Comparison of ENCODE assay signal across 12 cellular contexts in the genomic region with DNA sequence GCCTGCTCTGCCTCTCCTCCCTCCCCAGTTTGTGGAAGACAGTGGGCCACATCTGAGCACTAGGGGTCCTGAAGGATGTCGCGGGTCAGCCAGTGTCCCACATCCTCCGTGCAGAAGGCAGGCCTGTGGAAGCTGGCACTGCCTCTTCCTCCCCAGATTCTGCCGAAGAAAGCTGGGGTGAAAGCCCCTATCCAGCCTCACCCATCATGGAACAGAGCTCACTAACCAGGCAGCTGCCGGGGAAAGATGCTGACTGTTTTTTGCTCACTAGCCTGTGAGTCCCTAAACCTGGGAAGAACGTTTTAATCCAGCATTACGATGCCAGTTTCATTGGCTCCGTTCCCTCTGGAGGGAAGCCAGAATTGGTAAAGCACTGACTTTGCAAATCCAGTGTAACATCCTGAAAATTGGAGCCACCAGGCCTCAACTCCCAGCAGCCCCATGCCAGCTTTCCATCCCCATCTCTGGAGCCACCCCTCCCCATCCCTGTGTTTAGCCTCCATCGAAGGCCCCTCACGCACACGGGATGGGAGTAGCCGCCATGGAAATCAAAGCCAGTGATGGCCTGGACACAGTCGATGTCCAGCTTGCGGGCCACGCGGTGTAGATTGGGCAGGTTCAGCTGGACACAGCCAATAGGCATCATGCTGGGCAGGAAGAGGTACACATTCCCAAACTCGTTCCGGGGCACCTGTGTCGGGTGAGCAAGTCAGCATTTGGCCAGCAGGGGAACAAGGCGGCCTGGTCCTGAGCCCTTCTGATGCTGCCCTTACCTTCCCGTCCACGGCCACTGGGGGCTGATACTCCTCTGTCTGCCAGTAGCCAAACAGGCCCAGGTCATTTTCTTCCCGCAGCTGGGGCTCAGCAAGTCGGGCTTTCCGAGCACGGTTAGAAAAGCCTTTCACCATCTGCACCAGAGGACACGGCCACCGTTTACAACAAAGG. TPM values are rescaled to one million over a fixed set of nuclear protein-coding genes. Genes with fewer than 3 reads are reported as not detected.
A peak's percentile ranks its signal among the peaks of the same experiment; 100 is the strongest.
DNase-seq lines count a peak whose midpoint lies in the region; ATAC-seq and TF ChIP-seq lines count a peak whose summit lies in the region.
"Had no signal": no experiment of that assay in that cellular context is flagged by ENCODE, and none has a peak within 500 bp of the region (broad histone marks: within the 10 kb centered on the region; RNA-seq: fewer than 3 reads in every experiment).

No MANE protein-coding gene starts in this region.

- H2BK12ac ChIP-seq in H9 (ENCODE audit: insufficient read length, low read depth, low read length) (no peak overlapping the region), mesenchymal stem cell (ENCODE audit: low read length in 2 of 2) (no peak overlapping the region)

- peak overlapping the region in 1 of 2 experiments; percentile 16; a peak in 1 of 5 replicates for H3K4me3 Mint-ChIP-seq in H9
- no peak overlapping the region for H3K4me3 Mint-ChIP-seq in MCF 10A (ENCODE audit: unreplicated experiment)

- no peak overlapping the region for H3K9ac ChIP-seq in H9 (ENCODE audit: extremely low read depth, insufficient read length, low read length)
- H3K9ac ChIP-seq in mesenchymal stem cell (ENCODE audit: low read length), result no peak overlapping the region
- H3K9ac ChIP-seq: KMS-11 had no signal

- intact Hi-C loops in MCF 10A (cut with micrococcal nuclease), result no loop called here

- H2BK120ac ChIP-seq in H9 (ENCODE audit: low read depth, low read length, poor library complexity, severe bottlenecking) (no peak overlapping the region), mesenchymal stem cell (ENCODE audit: low read depth, low read length) (no peak overlapping the region)

- POLR2A ChIA-PET in MCF 10A (lab: Yijun Ruan, JAX), result interaction anchor here (1.5 to 6.8 kb wide), 4 partner anchors 22 to 30 kb away, joined by 3 to 33 read pairs (median 8); a partner anchor contains a TSS

- H3K4me3 ChIP-seq in BE2C (ENCODE audit: low read depth, low read length), result no peak overlapping the region
- H3K4me3 ChIP-seq in mesenchymal stem cell (ENCODE audit: insufficient read depth in 1 of 2, low read depth in 1 of 2, low read length in 2 of 2), result no peak overlapping the region
- H3K4me3 ChIP-seq: heart left ventricle, uterus had no signal

- TF ChIP-seq CTCF in BE2C (IDR thresholded peaks at IDR 0.05; ENCODE audit: low read depth, low read length), result peak; percentile 43
- peak; percentile 68 for TF ChIP-seq CTCF in H9 (conservative IDR thresholded peaks at IDR 0.05)
- no peak for TF ChIP-seq CTCF in MCF 10A (IDR thresholded peaks at IDR 0.05; ENCODE audit: unreplicated experiment)

- H3K4me1 Mint-ChIP-seq in H9 (peaks cover 10 to 24% of the 10 kb centered on the region in 2 experiments), MCF 10A (ENCODE audit: insufficient read depth, unreplicated experiment) (peaks cover 20% of the 10 kb centered on the region)

- H3K79me2 ChIP-seq in H9 (ENCODE audit: insufficient read depth, low read length), result no peaks in the 10 kb centered on the region

- H2AFZ ChIP-seq in H9 (ENCODE audit: low read length), result no peak overlapping the region
- H2AFZ ChIP-seq in mesenchymal stem cell (ENCODE audit: low read depth, low read length), result no peak overlapping the region

- H4K5ac ChIP-seq in H9 (ENCODE audit: insufficient read length, low read depth, low read length), result no peak overlapping the region

- H3K27me3 Mint-ChIP-seq in H9 (ENCODE audit: low read depth) (no peaks in the 10 kb centered on the region), MCF 10A (ENCODE audit: insufficient read depth, unreplicated experiment) (no peaks in the 10 kb centered on the region)

- no peaks in the 10 kb centered on the region for H3K27me3 ChIP-seq in BE2C
- H3K27me3 ChIP-seq in H9 (ENCODE audit: insufficient read depth, low read length), result no peaks in the 10 kb centered on the region
- no peaks in the 10 kb centered on the region for H3K27me3 ChIP-seq in mesenchymal stem cell (ENCODE audit: control insufficient read depth in 1 of 2, insufficient read depth in 1 of 2, low read length in 2 of 2)
- H3K27me3 ChIP-seq: heart left ventricle, uterus had no signal

- H3K36me3 ChIP-seq in BE2C (no peaks in the 10 kb centered on the region), mesenchymal stem cell (ENCODE audit: control insufficient read depth in 1 of 2, insufficient read depth in 2 of 2, low read depth in 1 of 2, low read length in 2 of 2) (peaks cover 68 to 74% of the 10 kb centered on the region in 2 experiments)
- H3K36me3 ChIP-seq: uterus had no signal

- H3K27ac ChIP-seq in H9 (ENCODE audit: insufficient read length, low read depth, low read length), result peak overlapping the region; percentile 47
- H3K27ac ChIP-seq in mesenchymal stem cell (ENCODE audit: low read length, poor library complexity, severe bottlenecking), result no peak overlapping the region
- H3K27ac ChIP-seq: KMS-11, uterus had no signal

- no peak overlapping the region for H2BK15ac ChIP-seq in H9 (ENCODE audit: low read depth, low read length)
- no peak overlapping the region for H2BK15ac ChIP-seq in mesenchymal stem cell (ENCODE audit: low read depth, poor library complexity, severe bottlenecking)

- H3K23ac ChIP-seq in H9 (ENCODE audit: insufficient read length, low read depth, low read length), result no peak overlapping the region
- no peak overlapping the region for H3K23ac ChIP-seq in mesenchymal stem cell (ENCODE audit: low read length in 2 of 2)

- H3K14ac ChIP-seq in H9 (ENCODE audit: insufficient read depth, low read length) (peak overlapping the region; percentile 20; the same call in 1 of the 2 replicates), mesenchymal stem cell (ENCODE audit: low read length in 2 of 2) (no peak overlapping the region)

- no peak overlapping the region for H3K56ac ChIP-seq in H9 (ENCODE audit: insufficient read length, low read depth, low read length)

- H2AK5ac ChIP-seq in H9 (ENCODE audit: insufficient read length, low read length), result no peak overlapping the region
- no peak overlapping the region for H2AK5ac ChIP-seq in mesenchymal stem cell (ENCODE audit: low read length, severe bottlenecking)

- H3K36me3 Mint-ChIP-seq in H9 (ENCODE audit: insufficient read depth in 1 of 3, low read depth in 3 of 3) (peaks cover 10 to 56% (median 38%) of the 10 kb centered on the region in 3 experiments), MCF 10A (ENCODE audit: insufficient read depth, unreplicated experiment) (peaks cover 73% of the 10 kb centered on the region)

- H3K27ac Mint-ChIP-seq in H9 (peak overlapping the region in 2 of 3 experiments; percentile 80 to 85; a peak in 4 of 7 replicates), MCF 10A (ENCODE audit: low read depth, unreplicated experiment) (peak overlapping the region; percentile 99)

- H3K9me3 Mint-ChIP-seq in H9 (no peaks in the 10 kb centered on the region; a peak in 1 of 5 replicates), MCF 10A (ENCODE audit: unreplicated experiment) (no peaks in the 10 kb centered on the region)

- no CpG with 5 or more reads among the region's 28 CpGs for WGBS in H9 (ENCODE audit: extremely low coverage, insufficient read length, low lambda C conversion rate)
- 87% methylated on average over 28 of the region's 28 CpGs for WGBS in mesenchymal stem cell

- H3K4me2 ChIP-seq in H9 (ENCODE audit: insufficient read depth, insufficient read length, low read length) (no peak overlapping the region), mesenchymal stem cell (ENCODE audit: low read length, poor library complexity, severe bottlenecking) (no peak overlapping the region)
- H3K4me2 ChIP-seq: KMS-11 had no signal

- H2BK20ac ChIP-seq in H9 (ENCODE audit: low read depth, low read length, poor library complexity, severe bottlenecking), result no peak overlapping the region

- H3K9me3 ChIP-seq in BE2C (no peaks in the 10 kb centered on the region), H9 (ENCODE audit: control insufficient read depth, low read depth, low read length) (no peaks in the 10 kb centered on the region), mesenchymal stem cell (ENCODE audit: control insufficient read depth, low read length) (no peaks in the 10 kb centered on the region)
- H3K9me3 ChIP-seq: heart left ventricle, uterus had no signal

- no peaks in the 10 kb centered on the region for H4K20me1 ChIP-seq in H9 (ENCODE audit: control insufficient read depth, insufficient read depth, insufficient read length)

- BruUV-seq in MCF 10A (replicated peaks; lab: Mats Ljungman, UMichigan), result no TSS peak

- H3K4me1 ChIP-seq in BE2C (no peaks in the 10 kb centered on the region), H9 (ENCODE audit: insufficient read depth, low read length) (peaks cover 6% of the 10 kb centered on the region; the same call in 1 of the 2 replicates), mesenchymal stem cell (ENCODE audit: control insufficient read depth, insufficient read depth, low read depth, low read length) (peaks cover 26% of the 10 kb centered on the region)

- no peak overlapping the region for H3T11ph ChIP-seq in H9 (ENCODE audit: low read length)

- peak overlapping the region; percentile 38 for H3K18ac ChIP-seq in H9 (ENCODE audit: insufficient read length, low read depth, low read length)
- H3K18ac ChIP-seq in mesenchymal stem cell (ENCODE audit: low read depth in 1 of 2, low read length in 2 of 2), result no peak overlapping the region

- H4K91ac ChIP-seq in H9 (ENCODE audit: insufficient read length, low read depth, low read length) (no peak overlapping the region), mesenchymal stem cell (ENCODE audit: low read length) (no peak overlapping the region)

- H3K4ac ChIP-seq in H9 (ENCODE audit: low read depth, low read length), result no peak overlapping the region
- H3K4ac ChIP-seq in mesenchymal stem cell (ENCODE audit: low read depth in 1 of 2, low read length in 2 of 2), result no peak overlapping the region

- DNase-seq in BE2C, result peak; percentile 52
- peak; percentile 89 for DNase-seq in H9
- no peak for DNase-seq in MCF 10A (ENCODE audit: unreplicated experiment)
- DNase-seq in mesenchymal stem cell, result peak; percentile 18
- no peak for DNase-seq in AML-193 (lab: John Stamatoyannopoulos, UW)
- no peak for DNase-seq in NCI-H187 (lab: John Stamatoyannopoulos, UW)
- DNase-seq in RPMI8226, result no peak
- DNase-seq: activated CD4-positive, alpha-beta T cell treated with anti-CD3 and anti-CD28 coated beads, Interleukin-2, amount 50 U/mL, for 1 hour; uterus had no signal

- H2BK5ac ChIP-seq in H9 (ENCODE audit: insufficient read length, low read length) (no peak overlapping the region), mesenchymal stem cell (ENCODE audit: low read depth, low read length, poor library complexity, severe bottlenecking) (no peak overlapping the region)

- H3K23me2 ChIP-seq in H9 (ENCODE audit: insufficient read length, low read depth, low read length, poor library complexity, severe bottlenecking), result peaks cover 2% of the 10 kb centered on the region

- CTCF ChIA-PET in MCF 10A (lab: Yijun Ruan, JAX), result interaction anchor here (1.5 to 2.3 kb wide), 2 partner anchors 22 to 27 kb away, joined by 5 read pairs; no protein-coding TSS in a partner anchor

- no peak overlapping the region for H4K8ac ChIP-seq in H9 (replicated peaks; ENCODE audit: insufficient read length, low read depth, low read length)
- no peak overlapping the region for H4K8ac ChIP-seq in mesenchymal stem cell (ENCODE audit: low read length)

- ATAC-seq in HG02885 (IDR thresholded peaks at IDR 0.05; ENCODE audit: poor library complexity, unreplicated experiment), result no peak
- ATAC-seq: heart left ventricle had no signal

- H3K79me1 ChIP-seq in H9 (ENCODE audit: insufficient read depth, low read depth, low read length, poor library complexity, severe bottlenecking), result no peaks in the 10 kb centered on the region
- H3K79me1 ChIP-seq in mesenchymal stem cell (replicated peaks; ENCODE audit: low read length, poor library complexity, severe bottlenecking), result peaks cover 26% of the 10 kb centered on the region

RNA-seq across cellular contexts. Expression of a gene that starts 23.5 kb away (rescaled TPM):
- polyA plus RNA-seq in BE2C (2012; ENCODE audit: insufficient read depth, insufficient read length, low read depth), result 40.3 TPM
- total RNA-seq in H9 (2021), result 35.8 and 36.7 TPM in 2 replicates
- total RNA-seq in MCF 10A (2022), result 120 and 124 TPM in 2 replicates
- 59.7 TPM for polyA plus RNA-seq in mesenchymal stem cell (2013, experiment 1 of 2)
- polyA plus RNA-seq in mesenchymal stem cell (2013, experiment 2 of 2), result 60.6 TPM

RNA-seq across cellular contexts. Expression of a gene that starts 23.6 kb away (rescaled TPM):
- polyA plus RNA-seq in BE2C (2012; ENCODE audit: insufficient read depth, insufficient read length, low read depth), result 24.3 TPM
- total RNA-seq in H9 (2021) (13.3 and 13.7 TPM in 2 replicates), MCF 10A (2022) (31.6 and 35.0 TPM in 2 replicates)
- 8.1 TPM for polyA plus RNA-seq in mesenchymal stem cell (2013, experiment 1 of 2)
- polyA plus RNA-seq in mesenchymal stem cell (2013, experiment 2 of 2), result 8.2 TPM

RNA-seq across cellular contexts. Expression of a gene that starts 30.1 kb away (rescaled TPM):
- polyA plus RNA-seq in BE2C (2012; ENCODE audit: insufficient read depth, insufficient read length, low read depth), result 11.3 TPM
- total RNA-seq in H9 (2021) (25.6 and 30.3 TPM in 2 replicates), MCF 10A (2022) (73.3 and 83.6 TPM in 2 replicates)
- 16.7 TPM for polyA plus RNA-seq in mesenchymal stem cell (2013, experiment 1 of 2)
- 16.5 TPM for polyA plus RNA-seq in mesenchymal stem cell (2013, experiment 2 of 2)

RNA-seq across cellular contexts. Expression of a gene that starts 30.3 kb away (rescaled TPM):
- polyA plus RNA-seq in BE2C (2012; ENCODE audit: insufficient read depth, insufficient read length, low read depth), result 13.3 TPM
- total RNA-seq in H9 (2021) (23.5 and 24.4 TPM in 2 replicates), MCF 10A (2022) (10.2 and 12.9 TPM in 2 replicates)
- 14.3 TPM for polyA plus RNA-seq in mesenchymal stem cell (2013, experiment 1 of 2)
- polyA plus RNA-seq in mesenchymal stem cell (2013, experiment 2 of 2), result 14.7 TPM

Comparison
In these comparisons a context has a peak if more than half of its experiments do, and no peak if none do; other contexts are left out.
1. DNase-seq: peak in BE2C (single experiment), H9 (single experiment) and mesenchymal stem cell (single experiment); none in MCF 10A (single experiment), AML-193 (0 of 2), NCI-H187 (0 of 2) and RPMI8226 (single experiment).